ENCODE assay signal across 2 cellular contexts in genomic region chr11:83403990-83404389, GRCh38.
TF ChIP-seq lines count a peak whose summit lies in the region.

No MANE protein-coding gene starts in this region.

TF ChIP-seq in GM23338, 12 proteins besides CTCF, POLR2A, EP300 and RAD21:
- TF ChIP-seq JUNB (IDR thresholded peaks at IDR 0.05; ENCODE audit: unreplicated experiment) (no peak), CREB1 (CRISPR knock-in tag; IDR thresholded peaks at IDR 0.05; ENCODE audit: low read depth) (no peak), NANOG (IDR thresholded peaks at IDR 0.05; ENCODE audit: borderline replicate concordance) (no peak), ETS1 (IDR thresholded peaks at IDR 0.05) (no peak), POLR2AphosphoS5 (IDR thresholded peaks at IDR 0.05; ENCODE audit: low read depth) (no peak), STAT1 (IDR thresholded peaks at IDR 0.05; ENCODE audit: unreplicated experiment) (no peak), ZNF114 (CRISPR knock-in tag; IDR thresholded peaks at IDR 0.05) (no peak), ZNF462 (CRISPR knock-in tag; IDR thresholded peaks at IDR 0.05) (no peak), REST (IDR thresholded peaks at IDR 0.05; ENCODE audit: unreplicated experiment) (no peak), ZNF331 (CRISPR knock-in tag; IDR thresholded peaks at IDR 0.05; ENCODE audit: low read depth) (no peak), EZH2 (IDR thresholded peaks at IDR 0.05; ENCODE audit: low read depth, unreplicated experiment) (no peak), EZH2phosphoT487 (IDR thresholded peaks at IDR 0.05; ENCODE audit: unreplicated experiment) (no peak)

TF ChIP-seq in H1, 55 proteins besides CTCF, POLR2A, EP300 and RAD21:
- TF ChIP-seq ZNF274 (IDR thresholded peaks at IDR 0.05; ENCODE audit: borderline replicate concordance, extremely low read depth, low read length), result no peak
- no peak for TF ChIP-seq HDAC6 (IDR thresholded peaks at IDR 0.05; ENCODE audit: low read depth, low read length)
- TF ChIP-seq HDAC2 (IDR thresholded peaks at IDR 0.05; ENCODE audit: borderline replicate concordance in 1 of 2, low read depth in 2 of 2, low read length in 2 of 2), result no peak
- TF ChIP-seq FOSL1 (IDR thresholded peaks at IDR 0.05; ENCODE audit: insufficient read depth, low read depth, low read length), result no peak
- TF ChIP-seq JUND (IDR thresholded peaks at IDR 0.05; ENCODE audit: low read length), result no peak
- no peak for TF ChIP-seq BRCA1 (IDR thresholded peaks at IDR 0.05; ENCODE audit: low read depth, low read length)
- TF ChIP-seq E2F6 (IDR thresholded peaks at IDR 0.05), result no peak
- no peak for TF ChIP-seq ATF2 (IDR thresholded peaks at IDR 0.05; ENCODE audit: low read length)
- TF ChIP-seq TEAD4 (IDR thresholded peaks at IDR 0.05; ENCODE audit: low read depth, low read length), result no peak
- TF ChIP-seq SRF (IDR thresholded peaks at IDR 0.05; ENCODE audit: low read depth, low read length), result no peak
- no peak for TF ChIP-seq MAX (IDR thresholded peaks at IDR 0.05)
- no peak for TF ChIP-seq RNF2 (IDR thresholded peaks at IDR 0.05; ENCODE audit: borderline replicate concordance, low read depth, low read length, missing control alignments, poor library complexity, severe bottlenecking)
- TF ChIP-seq MAFK (IDR thresholded peaks at IDR 0.05; ENCODE audit: low read depth, low read length), result no peak
